In the genomic region with DNA sequence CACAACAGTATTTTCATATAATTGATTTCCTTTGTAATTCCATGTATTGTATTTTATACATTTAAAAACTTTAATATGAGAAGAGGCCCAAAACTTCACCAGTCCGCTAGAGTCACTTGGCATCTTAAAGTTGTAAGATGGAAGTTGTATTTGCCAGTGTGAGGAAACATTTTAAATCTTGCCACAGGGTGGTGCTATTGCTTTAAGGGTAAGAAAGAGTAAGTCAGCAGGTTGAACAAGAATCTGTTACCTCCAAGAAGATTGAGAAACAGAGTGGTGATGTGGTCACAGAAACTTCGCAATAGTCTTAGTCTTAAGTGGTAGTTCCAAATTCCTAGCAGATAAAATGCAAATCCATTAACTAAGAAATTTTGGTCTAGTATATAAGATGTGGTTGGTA, we compare ENCODE assay signal across 8 cellular contexts. TPM values are rescaled to one million over a fixed set of nuclear protein-coding genes. Genes with fewer than 3 reads are reported as not detected.
A peak's percentile ranks its signal among the peaks of the same experiment; 100 is the strongest.
DNase-seq lines count a peak whose midpoint lies in the region; ATAC-seq, FAIRE-seq and TF ChIP-seq lines count a peak whose summit lies in the region.

No MANE protein-coding gene starts in this region.

- no TSS peak for BruUV-seq in PC-9 (replicated peaks; lab: Mats Ljungman, UMichigan)

- H3K4me3 ChIP-seq in KMS-11 (IDR thresholded peaks at IDR 0.05; ENCODE audit: insufficient read depth, low read depth, low read length) (no peak overlapping the region), PC-9 (no peak overlapping the region), bronchial epithelial cell (ENCODE audit: low read depth, low read length) (no peak overlapping the region), stomach (no peak overlapping the region)

- no peak overlapping the region for H3K9ac ChIP-seq in KMS-11

- no peaks in the 10 kb centered on the region for H3K9me2 ChIP-seq in PC-9 (ENCODE audit: insufficient read depth)

- H4K20me1 ChIP-seq in KMS-11 (ENCODE audit: insufficient read depth) (no peaks in the 10 kb centered on the region), PC-9 (ENCODE audit: insufficient read depth) (no peaks in the 10 kb centered on the region)

- FAIRE-seq in D721Med (lab: Jason Lieb, UNC) (peak; percentile 69), GM19239 (lab: Jason Lieb, UNC) (peak; percentile 91), bronchial epithelial cell (lab: Jason Lieb, UNC) (no peak)

- CTCF ChIA-PET in PC-9 (lab: Charles Lee): interaction anchor here (2.3 kb wide), 1 partner anchor 251 kb away, joined by 13 read pairs; no protein-coding TSS in a partner anchor

- peaks cover 13% of the 10 kb centered on the region for H3K4me1 ChIP-seq in KMS-11 (ENCODE audit: low read depth, poor library complexity, severe bottlenecking)
- H3K4me1 ChIP-seq in PC-9 (replicated peaks; ENCODE audit: insufficient read depth): peaks cover 9% of the 10 kb centered on the region; the same call in 1 of the 2 replicates
- peaks cover 0 to 8% (median 3%) of the 10 kb centered on the region in 4 donors for H3K4me1 ChIP-seq in stomach

- intact Hi-C loops in PC-9 (cut with micrococcal nuclease; ENCODE audit: unreplicated experiment) (loop anchor here (1.0 to 10.0 kb wide), 2 partner anchors 169 to 510 kb away; no protein-coding TSS in a partner anchor), left colon (cut with DNase I, micrococcal nuclease) (loop anchor here in 1 of 2 donors (2.0 to 5.0 kb wide), 2 partner anchors 164 to 252 kb away; a partner anchor contains a TSS), stomach (cut with DNase I; ENCODE audit: low total_unique reads) (loop anchor here (10.0 kb wide), 1 partner anchor 260 kb away; no protein-coding TSS in a partner anchor)

- H3K9me3 ChIP-seq in PC-9 (ENCODE audit: insufficient read depth, low read depth): no peaks in the 10 kb centered on the region
- H3K9me3 ChIP-seq in stomach: no peaks in the 10 kb centered on the region

- peak; percentile 65 for TF ChIP-seq CTCF in D721Med (IDR thresholded peaks at IDR 0.05; ENCODE audit: insufficient read depth, missing control alignments)
- TF ChIP-seq CTCF in KMS-11 (conservative IDR thresholded peaks at IDR 0.05; ENCODE audit: low read depth, low read length): peak; percentile 67
- TF ChIP-seq CTCF in PC-9 (conservative IDR thresholded peaks at IDR 0.05): peak; percentile 77
- TF ChIP-seq CTCF in bronchial epithelial cell (IDR thresholded peaks at IDR 0.05; ENCODE audit: insufficient read depth, low read length, severe bottlenecking): peak; percentile 43
- peak in 5 of 7 experiments; percentile 40 to 75 (median 49) for TF ChIP-seq CTCF in stomach (IDR thresholded peaks at IDR 0.05)

- TF ChIP-seq POLR2A in stomach (IDR thresholded peaks at IDR 0.05): no peak

- peaks cover 3% of the 10 kb centered on the region; the same call in 1 of the 2 replicates for H3F3A ChIP-seq in PC-9 (ENCODE audit: insufficient read depth, low read depth)

- POLR2A ChIA-PET in PC-9 (lab: Charles Lee; ENCODE audit: unreplicated experiment): no interaction called here

- H3K79me2 ChIP-seq in KMS-11 (ENCODE audit: insufficient read depth, low read depth) (no peaks in the 10 kb centered on the region), PC-9 (ENCODE audit: low read depth) (no peaks in the 10 kb centered on the region)

- no peaks in the 10 kb centered on the region for H3K36me3 ChIP-seq in KMS-11 (ENCODE audit: insufficient read depth)
- no peaks in the 10 kb centered on the region for H3K36me3 ChIP-seq in PC-9 (ENCODE audit: low read depth)
- no peaks in the 10 kb centered on the region for H3K36me3 ChIP-seq in bronchial epithelial cell (ENCODE audit: control insufficient read depth, insufficient read depth, low read length)
- H3K36me3 ChIP-seq in stomach: no peaks in the 10 kb centered on the region

- 16 to 21% (median 18%) methylated on average over 2 of the region's 2 CpGs for WGBS in stomach, 5 donors

- DNase-seq in D721Med (ENCODE audit: insufficient read length, low spot score) (no peak), GM19239 (ENCODE audit: insufficient read length, low spot score) (peak; percentile 22), PC-9 (peak; percentile 44 to 81), bronchial epithelial cell (ENCODE audit: low read depth) (peak; percentile 97), left colon (no peak), stomach (peak; percentile 49)

- H3K27ac ChIP-seq in KMS-11 (no peak overlapping the region), PC-9 (no peak overlapping the region), stomach (no peak overlapping the region)

- H3K4me2 ChIP-seq in KMS-11 (peak overlapping the region; percentile 24; the same call in 1 of the 2 replicates), PC-9 (peak overlapping the region; percentile 26; the same call in 1 of the 2 replicates)

- H3K27me3 ChIP-seq in KMS-11 (ENCODE audit: insufficient read depth, low read depth) (no peaks in the 10 kb centered on the region), PC-9 (ENCODE audit: insufficient read depth, low read depth) (no peaks in the 10 kb centered on the region), bronchial epithelial cell (ENCODE audit: control insufficient read depth, insufficient read depth, low read length) (no peaks in the 10 kb centered on the region), stomach (no peaks in the 10 kb centered on the region)

- ATAC-seq in left colon (peak; percentile 92), HG02840 (IDR thresholded peaks at IDR 0.05; ENCODE audit: low FRiP score, unreplicated experiment) (no peak)

- no peak overlapping the region for H2AFZ ChIP-seq in KMS-11 (ENCODE audit: low read depth)
- H2AFZ ChIP-seq in PC-9: no peak overlapping the region

- no peak for TF ChIP-seq EP300 in stomach (IDR thresholded peaks at IDR 0.05)

RNA-seq across cellular contexts. Expression of a gene that starts 39.8 kb away (rescaled TPM):
- total RNA-seq in PC-9 (2021): 7.4 and 7.9 TPM in 2 replicates
- total RNA-seq in bronchial epithelial cell: 17.0 and 19.5 TPM in 2 replicates
- 1 to 10 TPM; 7.1 to 9.5 TPM for total RNA-seq in left colon
- total RNA-seq in stomach: 10 to 100 TPM in 3 of 5 donors, 1 to 10 TPM in 2; 1.7 to 34.8 (median 11.6) TPM
- polyA plus RNA-seq in stomach: 1 to 10 TPM; 3.7 to 7.1 (median 3.7) TPM

Comparison
In these comparisons a context has a peak if more than half of its experiments do, and no peak if none do; other contexts are left out.
1. DNase-seq: peak in GM19239 (single experiment), PC-9 (2 of 2), bronchial epithelial cell (single experiment) and stomach (single experiment); none in D721Med (single experiment) and left colon (0 of 2).
2. Peak in every context shown above with its lines, with median percentiles within 50 percentile points of each other: CTCF ChIP-seq.